In genomic region chr6:116253505-116254296, GRCh38 we compare ENCODE assay signal across 1 cellular context.
TF ChIP-seq lines count a peak whose summit lies in the region.

Gene TSPYL4 (minus strand): TSS chr6:116254075. CDS start chr6:116254008, 67 bp downstream.

TF ChIP-seq in HepG2, 621 proteins besides CTCF, POLR2A, EP300 and RAD21 (continued from another document and continues in another):
- no peak for TF ChIP-seq ADNP (CRISPR knock-in tag; IDR thresholded peaks at IDR 0.05)
- no peak; the same call in none of the 2 replicates for TF ChIP-seq TFE3 (CRISPR knock-in tag; IDR thresholded peaks at IDR 0.05)
- 0 out of 2 replicates have a peak, but pooled peaks have one; percentile 16 for TF ChIP-seq SP5 (CRISPR knock-in tag; IDR thresholded peaks at IDR 0.05; ENCODE audit: borderline replicate concordance, low read depth)
- no peak for TF ChIP-seq LBX2 (CRISPR knock-in tag; IDR thresholded peaks at IDR 0.05; ENCODE audit: borderline replicate concordance)
- no peak; the same call in 1 of the 2 replicates for TF ChIP-seq NR2F6 (IDR thresholded peaks at IDR 0.05)
- TF ChIP-seq NR2F6 (CRISPR knock-in tag; IDR thresholded peaks at IDR 0.05): no peak
- no peak for TF ChIP-seq ZNF816 (CRISPR knock-in tag; IDR thresholded peaks at IDR 0.05; ENCODE audit: borderline replicate concordance)
- no peak for TF ChIP-seq ZNF484 (CRISPR knock-in tag; IDR thresholded peaks at IDR 0.05; ENCODE audit: borderline replicate concordance, low read depth)
- TF ChIP-seq JUNB (CRISPR knock-in tag; IDR thresholded peaks at IDR 0.05; ENCODE audit: borderline replicate concordance): no peak
- TF ChIP-seq, protein P1, sequence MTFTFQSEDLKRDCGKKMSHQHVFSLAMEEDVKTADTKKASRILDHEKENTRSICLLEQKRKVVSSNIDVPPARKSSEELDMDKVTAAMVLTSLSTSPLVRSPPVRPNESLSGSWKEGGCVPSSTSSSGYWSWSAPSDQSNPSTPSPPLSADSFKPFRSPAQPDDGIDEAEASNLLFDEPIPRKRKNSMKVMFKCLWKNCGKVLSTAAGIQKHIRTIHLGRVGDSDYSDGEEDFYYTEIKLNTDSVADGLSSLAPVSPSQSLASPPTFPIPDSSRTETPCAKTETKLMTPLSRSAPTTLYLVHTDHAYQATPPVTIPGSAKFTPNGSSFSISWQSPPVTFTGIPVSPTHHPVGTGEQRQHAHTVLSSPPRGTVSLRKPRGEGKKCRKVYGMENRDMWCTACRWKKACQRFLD (CRISPR knock-in tag; IDR thresholded peaks at IDR 0.05; ENCODE audit: borderline replicate concordance): 0 out of 2 replicates have a peak, but pooled peaks have one; percentile 59
- 0 out of 2 replicates have a peak, but pooled peaks have one; percentile 44 for TF ChIP-seq ZSCAN31 (CRISPR knock-in tag; IDR thresholded peaks at IDR 0.05; ENCODE audit: low read depth)
- TF ChIP-seq SALL2 (CRISPR knock-in tag; IDR thresholded peaks at IDR 0.05): peak; percentile 4; the same call in 1 of the 2 replicates
- no peak for TF ChIP-seq ZNF232 (CRISPR knock-in tag; IDR thresholded peaks at IDR 0.05; ENCODE audit: borderline replicate concordance)
- TF ChIP-seq MIER3 (CRISPR knock-in tag; IDR thresholded peaks at IDR 0.05; ENCODE audit: borderline replicate concordance): no peak
- no peak for TF ChIP-seq TCF12 (IDR thresholded peaks at IDR 0.05)
- 0 out of 2 replicates have a peak, but pooled peaks have one; percentile 75 for TF ChIP-seq TCF12 (CRISPR knock-in tag; IDR thresholded peaks at IDR 0.05)
- no peak for TF ChIP-seq ZMAT3 (CRISPR knock-in tag; conservative IDR thresholded peaks at IDR 0.05)
- TF ChIP-seq ZXDC (CRISPR knock-in tag; IDR thresholded peaks at IDR 0.05): no peak
- no peak for TF ChIP-seq ZNF138 (CRISPR knock-in tag; IDR thresholded peaks at IDR 0.05; ENCODE audit: low read depth)
- no peak for TF ChIP-seq ZNF740 (CRISPR knock-in tag; IDR thresholded peaks at IDR 0.05)
- TF ChIP-seq ZNF552 (CRISPR knock-in tag; IDR thresholded peaks at IDR 0.05; ENCODE audit: borderline replicate concordance): peak; percentile 21; the same call in 1 of the 2 replicates
- TF ChIP-seq ZNF644 (CRISPR knock-in tag; IDR thresholded peaks at IDR 0.05; ENCODE audit: low read depth): no peak
- TF ChIP-seq, protein P2, sequence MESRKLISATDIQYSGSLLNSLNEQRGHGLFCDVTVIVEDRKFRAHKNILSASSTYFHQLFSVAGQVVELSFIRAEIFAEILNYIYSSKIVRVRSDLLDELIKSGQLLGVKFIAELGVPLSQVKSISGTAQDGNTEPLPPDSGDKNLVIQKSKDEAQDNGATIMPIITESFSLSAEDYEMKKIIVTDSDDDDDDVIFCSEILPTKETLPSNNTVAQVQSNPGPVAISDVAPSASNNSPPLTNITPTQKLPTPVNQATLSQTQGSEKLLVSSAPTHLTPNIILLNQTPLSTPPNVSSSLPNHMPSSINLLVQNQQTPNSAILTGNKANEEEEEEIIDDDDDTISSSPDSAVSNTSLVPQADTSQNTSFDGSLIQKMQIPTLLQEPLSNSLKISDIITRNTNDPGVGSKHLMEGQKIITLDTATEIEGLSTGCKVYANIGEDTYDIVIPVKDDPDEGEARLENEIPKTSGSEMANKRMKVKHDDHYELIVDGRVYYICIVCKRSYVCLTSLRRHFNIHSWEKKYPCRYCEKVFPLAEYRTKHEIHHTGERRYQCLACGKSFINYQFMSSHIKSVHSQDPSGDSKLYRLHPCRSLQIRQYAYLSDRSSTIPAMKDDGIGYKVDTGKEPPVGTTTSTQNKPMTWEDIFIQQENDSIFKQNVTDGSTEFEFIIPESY (CRISPR knock-in tag; IDR thresholded peaks at IDR 0.05): no peak; the same call in 1 of the 2 replicates
- peak; percentile 26; the same call in 1 of the 2 replicates for TF ChIP-seq ZBTB7A (CRISPR knock-in tag; IDR thresholded peaks at IDR 0.05)
- TF ChIP-seq, protein P3, sequence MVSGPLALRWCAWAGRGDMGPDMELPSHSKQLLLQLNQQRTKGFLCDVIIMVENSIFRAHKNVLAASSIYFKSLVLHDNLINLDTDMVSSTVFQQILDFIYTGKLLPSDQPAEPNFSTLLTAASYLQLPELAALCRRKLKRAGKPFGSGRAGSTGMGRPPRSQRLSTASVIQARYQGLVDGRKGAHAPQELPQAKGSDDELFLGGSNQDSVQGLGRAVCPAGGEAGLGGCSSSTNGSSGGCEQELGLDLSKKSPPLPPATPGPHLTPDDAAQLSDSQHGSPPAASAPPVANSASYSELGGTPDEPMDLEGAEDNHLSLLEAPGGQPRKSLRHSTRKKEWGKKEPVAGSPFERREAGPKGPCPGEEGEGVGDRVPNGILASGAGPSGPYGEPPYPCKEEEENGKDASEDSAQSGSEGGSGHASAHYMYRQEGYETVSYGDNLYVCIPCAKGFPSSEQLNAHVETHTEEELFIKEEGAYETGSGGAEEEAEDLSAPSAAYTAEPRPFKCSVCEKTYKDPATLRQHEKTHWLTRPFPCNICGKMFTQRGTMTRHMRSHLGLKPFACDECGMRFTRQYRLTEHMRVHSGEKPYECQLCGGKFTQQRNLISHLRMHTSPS (CRISPR knock-in tag; IDR thresholded peaks at IDR 0.05; ENCODE audit: low read depth): no peak
- peak; percentile 43 for TF ChIP-seq FOSL2 (CRISPR knock-in tag; IDR thresholded peaks at IDR 0.05)
- no peak for TF ChIP-seq ZNF567 (CRISPR knock-in tag; IDR thresholded peaks at IDR 0.05; ENCODE audit: borderline replicate concordance)
- TF ChIP-seq EED (CRISPR knock-in tag; IDR thresholded peaks at IDR 0.05): 0 out of 2 replicates have a peak, but pooled peaks have one; percentile 47
- TF ChIP-seq, protein P4, sequence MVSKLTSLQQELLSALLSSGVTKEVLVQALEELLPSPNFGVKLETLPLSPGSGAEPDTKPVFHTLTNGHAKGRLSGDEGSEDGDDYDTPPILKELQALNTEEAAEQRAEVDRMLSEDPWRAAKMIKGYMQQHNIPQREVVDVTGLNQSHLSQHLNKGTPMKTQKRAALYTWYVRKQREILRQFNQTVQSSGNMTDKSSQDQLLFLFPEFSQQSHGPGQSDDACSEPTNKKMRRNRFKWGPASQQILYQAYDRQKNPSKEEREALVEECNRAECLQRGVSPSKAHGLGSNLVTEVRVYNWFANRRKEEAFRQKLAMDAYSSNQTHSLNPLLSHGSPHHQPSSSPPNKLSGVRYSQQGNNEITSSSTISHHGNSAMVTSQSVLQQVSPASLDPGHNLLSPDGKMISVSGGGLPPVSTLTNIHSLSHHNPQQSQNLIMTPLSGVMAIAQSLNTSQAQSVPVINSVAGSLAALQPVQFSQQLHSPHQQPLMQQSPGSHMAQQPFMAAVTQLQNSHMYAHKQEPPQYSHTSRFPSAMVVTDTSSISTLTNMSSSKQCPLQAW (CRISPR knock-in tag; IDR thresholded peaks at IDR 0.05): peak; percentile 68
- TF ChIP-seq HNF4G (IDR thresholded peaks at IDR 0.05; ENCODE audit: borderline replicate concordance, low read depth, low read length): no peak
- no peak for TF ChIP-seq HNF4G (CRISPR knock-in tag; IDR thresholded peaks at IDR 0.05; ENCODE audit: borderline replicate concordance, low read depth)
- TF ChIP-seq TFAP4 (IDR thresholded peaks at IDR 0.05; ENCODE audit: borderline replicate concordance, low read depth): peak; percentile 37; the same call in 1 of the 2 replicates
- TF ChIP-seq TBX2 (CRISPR knock-in tag; IDR thresholded peaks at IDR 0.05; ENCODE audit: borderline replicate concordance): peak; percentile 35; the same call in 1 of the 2 replicates
- TF ChIP-seq ZNF775 (CRISPR knock-in tag; IDR thresholded peaks at IDR 0.05; ENCODE audit: borderline replicate concordance): no peak
- TF ChIP-seq ZNF367 (CRISPR knock-in tag; IDR thresholded peaks at IDR 0.05; ENCODE audit: borderline replicate concordance): no peak
- peak; percentile 81; the same call in 1 of the 2 replicates for TF ChIP-seq KDM5A (IDR thresholded peaks at IDR 0.05; ENCODE audit: borderline replicate concordance, low read length)
- peak; percentile 60; the same call in 1 of the 2 replicates for TF ChIP-seq SOX13 (IDR thresholded peaks at IDR 0.05)
- TF ChIP-seq SOX13 (CRISPR knock-in tag; conservative IDR thresholded peaks at IDR 0.05 in 1 of 2, IDR thresholded peaks at IDR 0.05 in 1 of 2): peak in 1 of 2 experiments; percentile 98; a peak in 2 of 4 replicates
- TF ChIP-seq MXD1 (CRISPR knock-in tag; IDR thresholded peaks at IDR 0.05): peak; percentile 67
- TF ChIP-seq ATM (IDR thresholded peaks at IDR 0.05; ENCODE audit: borderline replicate concordance): no peak
- TF ChIP-seq RBAK (CRISPR knock-in tag; IDR thresholded peaks at IDR 0.05): 0 out of 2 replicates have a peak, but pooled peaks have one; percentile 30
- TF ChIP-seq GATAD2A (CRISPR knock-in tag; IDR thresholded peaks at IDR 0.05): peak; percentile 7
- TF ChIP-seq, protein P5, sequence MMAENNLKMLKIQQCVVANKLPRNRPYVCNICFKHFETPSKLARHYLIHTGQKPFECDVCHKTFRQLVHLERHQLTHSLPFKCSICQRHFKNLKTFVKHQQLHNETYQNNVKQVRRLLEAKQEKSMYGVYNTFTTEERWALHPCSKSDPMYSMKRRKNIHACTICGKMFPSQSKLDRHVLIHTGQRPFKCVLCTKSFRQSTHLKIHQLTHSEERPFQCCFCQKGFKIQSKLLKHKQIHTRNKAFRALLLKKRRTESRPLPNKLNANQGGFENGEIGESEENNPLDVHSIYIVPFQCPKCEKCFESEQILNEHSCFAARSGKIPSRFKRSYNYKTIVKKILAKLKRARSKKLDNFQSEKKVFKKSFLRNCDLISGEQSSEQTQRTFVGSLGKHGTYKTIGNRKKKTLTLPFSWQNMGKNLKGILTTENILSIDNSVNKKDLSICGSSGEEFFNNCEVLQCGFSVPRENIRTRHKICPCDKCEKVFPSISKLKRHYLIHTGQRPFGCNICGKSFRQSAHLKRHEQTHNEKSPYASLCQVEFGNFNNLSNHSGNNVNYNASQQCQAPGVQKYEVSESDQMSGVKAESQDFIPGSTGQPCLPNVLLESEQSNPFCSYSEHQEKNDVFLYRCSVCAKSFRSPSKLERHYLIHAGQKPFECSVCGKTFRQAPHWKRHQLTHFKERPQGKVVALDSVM (CRISPR knock-in tag; IDR thresholded peaks at IDR 0.05): no peak; the same call in 1 of the 2 replicates
- no peak for TF ChIP-seq FOSL1 (CRISPR knock-in tag; IDR thresholded peaks at IDR 0.05; ENCODE audit: borderline replicate concordance)
- peak; percentile 30; the same call in 1 of the 2 replicates for TF ChIP-seq TGIF2 (CRISPR knock-in tag; IDR thresholded peaks at IDR 0.05)
- TF ChIP-seq NCOA5 (CRISPR knock-in tag; IDR thresholded peaks at IDR 0.05): no peak
- TF ChIP-seq ZNF33A (CRISPR knock-in tag; IDR thresholded peaks at IDR 0.05; ENCODE audit: borderline replicate concordance): no peak
- 0 out of 2 replicates have a peak, but pooled peaks have one; percentile 37 for TF ChIP-seq ZNF331 (CRISPR knock-in tag; IDR thresholded peaks at IDR 0.05)
- TF ChIP-seq RCOR2 (CRISPR knock-in tag; IDR thresholded peaks at IDR 0.05): peak; percentile 35; the same call in 1 of the 2 replicates
